ENCODE assay signal across 8 cellular contexts in genomic region chr16:19555186-19555937, GRCh38. TPM values are rescaled to one million over a fixed set of nuclear protein-coding genes. Genes with fewer than 3 reads are reported as not detected.
DNase-seq lines count a peak whose midpoint lies in the region; ATAC-seq and TF ChIP-seq lines count a peak whose summit lies in the region.

Gene VPS35L, plus strand, starts transcription at chr16:19555703. Its CDS starts 27 bp downstream, at chr16:19555730.

- H3K27me3 Mint-ChIP-seq in natural killer cell treated with Interleukin-12 subunit alpha and Interleukin-12 subunit beta and Interleukin-15 and Interleukin-18, amount 100 ng/mL, for 72 hours: no peaks in the 10 kb centered on the region

- peak; percentile 99 for ATAC-seq in natural killer cell treated with Interleukin-12 subunit alpha and Interleukin-12 subunit beta and Interleukin-15 and Interleukin-18, amount 100 ng/mL, for 72 hours
- ATAC-seq in stimulated activated naive CD8-positive, alpha-beta T cell treated with anti-CD3 and anti-CD28 coated beads, Interleukin-15, Interleukin-2, amounts not matched to agents 100 U/mL and 50 U/mL, for 24 hours: peak; percentile 98

- no peaks in the 10 kb centered on the region for H3K9me3 Mint-ChIP-seq in natural killer cell treated with Interleukin-12 subunit alpha and Interleukin-12 subunit beta and Interleukin-15 and Interleukin-18, amount 100 ng/mL, for 72 hours

- H3K4me1 Mint-ChIP-seq in natural killer cell treated with Interleukin-12 subunit alpha and Interleukin-12 subunit beta and Interleukin-15 and Interleukin-18, amount 100 ng/mL, for 72 hours (ENCODE audit: low read depth in 2 of 2): peaks cover 15 to 16% of the 10 kb centered on the region in 2 donors

- H3K36me3 Mint-ChIP-seq in natural killer cell treated with Interleukin-12 subunit alpha and Interleukin-12 subunit beta and Interleukin-15 and Interleukin-18, amount 100 ng/mL, for 72 hours: no peaks in the 10 kb centered on the region

- TF ChIP-seq POLR2A in Raji (IDR thresholded peaks at IDR 0.05; ENCODE audit: insufficient read depth, low read depth, low read length): peak; percentile 52

- DNase-seq in ELR (ENCODE audit: low read depth): peak; percentile 97
- peak; percentile 98 for DNase-seq in H4 (ENCODE audit: low spot score)
- DNase-seq in LoVo (ENCODE audit: low spot score): peak; percentile 93
- DNase-seq in activated effector memory CD4-positive, alpha-beta T cell treated with Interleukin-2 at 50 U/mL for 16 hours: peak; percentile 94
- DNase-seq in fibroblast of peridontal ligament (ENCODE audit: extremely low read depth): peak; percentile 99
- peak; percentile 96 for DNase-seq in natural killer cell treated with Interleukin-12 subunit alpha and Interleukin-12 subunit beta and Interleukin-15 and Interleukin-18, amount 100 ng/mL, for 72 hours (ENCODE audit: low spot score)
- peak; percentile 94 for DNase-seq in stimulated activated naive CD8-positive, alpha-beta T cell treated with anti-CD3 and anti-CD28 coated beads, Interleukin-15, Interleukin-2, amounts not matched to agents 100 U/mL and 50 U/mL, for 24 hours

- peak within 1 kb of the TSS; percentile 92 to 95 for H3K27ac Mint-ChIP-seq in natural killer cell treated with Interleukin-12 subunit alpha and Interleukin-12 subunit beta and Interleukin-15 and Interleukin-18, amount 100 ng/mL, for 72 hours

- H3K4me3 Mint-ChIP-seq in natural killer cell treated with Interleukin-12 subunit alpha and Interleukin-12 subunit beta and Interleukin-15 and Interleukin-18, amount 100 ng/mL, for 72 hours: peak within 1 kb of the TSS; percentile 96

RNA-seq across cellular contexts. Expression of gene VPS35L, which starts in this region (rescaled TPM):
- 21.5 and 32.9 TPM in 2 replicates for total RNA-seq in H4 (2014; rRNA removed; shearing (Covaris generic))
- total RNA-seq in natural killer cell treated with Interleukin-12 subunit alpha and Interleukin-12 subunit beta and Interleukin-15 and Interleukin-18, amount 100 ng/mL, for 72 hours: 10 to 100 TPM; 41.1 to 52.6 TPM

Comparison
In these comparisons a context has a peak if more than half of its experiments do, and no peak if none do; other contexts are left out.
1. Peak in every context shown above with its lines: DNase-seq and ATAC-seq.